15 cellular contexts compared by ENCODE assay signal in genomic region chr12:132070298-132070697, GRCh38.
"Had no signal": no experiment of that assay in that cellular context is flagged by ENCODE, and none has a peak within 500 bp of the region (broad histone marks: within the 10 kb centered on the region; RNA-seq: fewer than 3 reads in every experiment).

No MANE protein-coding gene starts in this region.

- H3K4me1 ChIP-seq: stomach, vagina had no signal

- H3K27ac Mint-ChIP-seq: activated CD4-positive, alpha-beta T cell treated with anti-CD3 and anti-CD28 coated beads for 36 hours; activated naive CD8-positive, alpha-beta T cell treated with anti-CD3 and anti-CD28 coated beads, Interleukin-2, amount 10 ng/mL, durations not matched to agents 7 days and 5 days; nephron; T-helper 2 cell treated with Interferon-gamma antibody and Interleukin-4, amounts not matched to agents 5 μg/mL and 100 μg/mL, for 36 hours had no signal

- H3K27ac ChIP-seq: cardiac muscle cell, vagina had no signal

- DNase-seq: activated CD4-positive, alpha-beta T cell treated with anti-CD3 and anti-CD28 coated beads for 36 hours; activated CD4-positive, alpha-beta T cell treated with anti-CD3 and anti-CD28 coated beads, Interleukin-2, amount 50 U/mL, for 48 hours; activated naive CD4-positive, alpha-beta T cell treated with Interleukin-2 at 50 U/mL for 16 hours; activated naive CD8-positive, alpha-beta T cell treated with anti-CD3 and anti-CD28 coated beads, Interleukin-2, amount 10 ng/mL, durations not matched to agents 7 days and 5 days; amygdala; dermis blood vessel endothelial cell; effector memory CD8-positive, alpha-beta T cell; nucleus accumbens; posterior cingulate gyrus; stomach; trophoblast cell had no signal

- H3K4me3 Mint-ChIP-seq: activated CD4-positive, alpha-beta T cell treated with anti-CD3 and anti-CD28 coated beads for 36 hours; activated naive CD8-positive, alpha-beta T cell treated with anti-CD3 and anti-CD28 coated beads, Interleukin-2, amount 10 ng/mL, durations not matched to agents 7 days and 5 days; effector memory CD8-positive, alpha-beta T cell; nephron; T-helper 2 cell treated with Interferon-gamma antibody and Interleukin-4, amounts not matched to agents 5 μg/mL and 100 μg/mL, for 36 hours had no signal

- ATAC-seq: activated CD4-positive, alpha-beta T cell treated with anti-CD3 and anti-CD28 coated beads for 36 hours; effector memory CD8-positive, alpha-beta T cell had no signal

- H3K4me3 ChIP-seq: cardiac muscle cell, stomach, vagina had no signal

- H3K27me3 Mint-ChIP-seq: activated CD4-positive, alpha-beta T cell treated with anti-CD3 and anti-CD28 coated beads for 36 hours; activated naive CD8-positive, alpha-beta T cell treated with anti-CD3 and anti-CD28 coated beads, Interleukin-2, amount 10 ng/mL, durations not matched to agents 7 days and 5 days; effector memory CD8-positive, alpha-beta T cell had no signal

- H3K27me3 ChIP-seq: cardiac muscle cell, stomach, vagina had no signal

- H3K9me3 Mint-ChIP-seq: activated naive CD8-positive, alpha-beta T cell treated with anti-CD3 and anti-CD28 coated beads, Interleukin-2, amount 10 ng/mL, durations not matched to agents 7 days and 5 days; effector memory CD8-positive, alpha-beta T cell; nephron; T-helper 2 cell treated with Interferon-gamma antibody and Interleukin-4, amounts not matched to agents 5 μg/mL and 100 μg/mL, for 36 hours had no signal

- H3K9me3 ChIP-seq: stomach, vagina had no signal
